In genomic region chr6:89432875-89433636, GRCh38 we compare ENCODE assay signal across 8 cellular contexts. TPM values are rescaled to one million over a fixed set of nuclear protein-coding genes. Genes with fewer than 3 reads are reported as not detected.
DNase-seq lines count a peak whose midpoint lies in the region; ATAC-seq and TF ChIP-seq lines count a peak whose summit lies in the region.

Gene ANKRD6, plus strand, starts transcription at chr6:89433152. Its CDS starts 133,825 bp downstream, at chr6:89566977.

- H2AFZ ChIP-seq in parathyroid adenoma = peak within 1 kb of the TSS; percentile 98

- WGBS in transverse colon (ENCODE audit: low coverage in 1 of 2), 2 donors = 0% methylated on average over 11 of the region's 86 CpGs; no CpG with 5 or more reads in 1 of the 2 donors

- ATAC-seq in GM21529 (IDR thresholded peaks at IDR 0.05; ENCODE audit: unreplicated experiment) = peak; percentile 90
- peak; percentile 98 for ATAC-seq in Right ventricle myocardium inferior

- peak within 1 kb of the TSS; percentile 60 for H3K4me3 ChIP-seq in SK-N-MC
- H3K4me3 ChIP-seq in parathyroid adenoma (ENCODE audit: low read depth, low read length) = peak within 1 kb of the TSS; percentile 55
- peak within 1 kb of the TSS; percentile 74 to 86 (median 81) for H3K4me3 ChIP-seq in transverse colon

- no peak for TF ChIP-seq EP300 in transverse colon (IDR thresholded peaks at IDR 0.05; ENCODE audit: low read depth)

- in situ Hi-C loops in transverse colon (cut with MboI; ENCODE audit: low pct_ligation_motif_present in 1 of 4, low pct_unique_long_range_greater_than_20kb in 1 of 4, low sequenced_read_pairs in 3 of 4) = loop anchor here (5.0 to 25.0 kb wide), 5 partner anchors 172 to 1054 kb away; no protein-coding TSS in a partner anchor

- DNase-seq in DMS79 (lab: John Stamatoyannopoulos, UW) = peak; percentile 52
- DNase-seq in SK-N-MC (ENCODE audit: low read depth, low spot score) = no peak
- DNase-seq in activated naive CD4-positive, alpha-beta T cell treated with anti-CD3 and anti-CD28 coated beads, Interleukin-2, amount 50 U/mL, for 16 hours = peak; percentile 84
- peak; percentile 91 for DNase-seq in Right ventricle myocardium inferior (ENCODE audit: missing footprints)
- DNase-seq in transverse colon = peak; percentile 84

- H3K27ac ChIP-seq in SK-N-MC (no peak within 1 kb of the TSS), parathyroid adenoma (no peak within 1 kb of the TSS), transverse colon (peak within 1 kb of the TSS; percentile 10 to 40 (median 18))

- peak within 1 kb of the TSS; percentile 85 to 96 (median 94) for H3K4me3 Mint-ChIP-seq in IgD-negative memory B cell

- peaks cover under 1% of the 10 kb centered on the region for H3K27me3 Mint-ChIP-seq in IgD-negative memory B cell

- no peaks in the 10 kb centered on the region for H3K9me3 Mint-ChIP-seq in IgD-negative memory B cell

- H3K9me3 ChIP-seq in SK-N-MC (ENCODE audit: low read depth, low read length) (no peaks in the 10 kb centered on the region), parathyroid adenoma (ENCODE audit: control insufficient read depth, low read length) (no peaks in the 10 kb centered on the region), transverse colon (no peaks in the 10 kb centered on the region)

- peak within 1 kb of the TSS; percentile 91 for H3K4me2 ChIP-seq in parathyroid adenoma (ENCODE audit: low read length)

- H3K36me3 ChIP-seq in SK-N-MC (ENCODE audit: insufficient read depth, low read length) (no peaks in the 10 kb centered on the region), parathyroid adenoma (ENCODE audit: control insufficient read depth, insufficient read depth, low read length) (no peaks in the 10 kb centered on the region), transverse colon (no peaks in the 10 kb centered on the region)

- H3K27ac Mint-ChIP-seq in IgD-negative memory B cell = peak within 1 kb of the TSS in 2 of 3 donors; percentile 51 to 82

- H3K36me3 Mint-ChIP-seq in IgD-negative memory B cell = no peaks in the 10 kb centered on the region

- TF ChIP-seq CTCF in parathyroid adenoma (IDR thresholded peaks at IDR 0.05) = peak; percentile 78
- peak; percentile 57 to 92 (median 86) for TF ChIP-seq CTCF in transverse colon (IDR thresholded peaks at IDR 0.05)

- peaks cover 9 to 16% (median 10%) of the 10 kb centered on the region in 3 donors for H3K4me1 Mint-ChIP-seq in IgD-negative memory B cell

- H3K9ac ChIP-seq in SK-N-MC (ENCODE audit: insufficient read length) = no peak within 1 kb of the TSS
- peak within 1 kb of the TSS; percentile 39 for H3K9ac ChIP-seq in parathyroid adenoma

- peaks cover 4% of the 10 kb centered on the region for H3K4me1 ChIP-seq in parathyroid adenoma
- H3K4me1 ChIP-seq in transverse colon = peaks cover 4 to 14% (median 6%) of the 10 kb centered on the region in 4 donors

- H3K27me3 ChIP-seq in parathyroid adenoma (ENCODE audit: control insufficient read depth, insufficient read depth, low read length) (no peaks in the 10 kb centered on the region), transverse colon (peaks cover 6% of the 10 kb centered on the region)

- H3K79me2 ChIP-seq in parathyroid adenoma = no peaks in the 10 kb centered on the region

- TF ChIP-seq POLR2A in transverse colon (IDR thresholded peaks at IDR 0.05) = no peak

- intact Hi-C loops in Right ventricle myocardium inferior (cut with DNase I) = loop anchor here (1.0 to 5.0 kb wide), 2 partner anchors 49 to 177 kb away; no protein-coding TSS in a partner anchor
- intact Hi-C loops in transverse colon (cut with DNase I; ENCODE audit: low total_unique reads) = loop anchor here (2.0 kb wide), 1 partner anchor 178 kb away; no protein-coding TSS in a partner anchor

RNA-seq across cellular contexts. Expression of gene ANKRD6, which starts in this region (rescaled TPM):
- 6.6 TPM for polyA plus RNA-seq in IgD-negative memory B cell
- total RNA-seq in Right ventricle myocardium inferior = 17.0 TPM
- 1 to 10 TPM; 2.7 to 9.4 (median 6.6) TPM for total RNA-seq in transverse colon

Comparison
In these comparisons a context has a peak if more than half of its experiments do, and no peak if none do; other contexts are left out.
1. H3K27ac ChIP-seq: peak in transverse colon (4 of 4); none in SK-N-MC (single experiment) and parathyroid adenoma (single experiment).
2. Peak in every context shown above with its lines, with median percentiles within 50 percentile points of each other: H3K4me3 ChIP-seq.